Comparison of ENCODE assay signal across 16 cellular contexts in the genomic region with DNA sequence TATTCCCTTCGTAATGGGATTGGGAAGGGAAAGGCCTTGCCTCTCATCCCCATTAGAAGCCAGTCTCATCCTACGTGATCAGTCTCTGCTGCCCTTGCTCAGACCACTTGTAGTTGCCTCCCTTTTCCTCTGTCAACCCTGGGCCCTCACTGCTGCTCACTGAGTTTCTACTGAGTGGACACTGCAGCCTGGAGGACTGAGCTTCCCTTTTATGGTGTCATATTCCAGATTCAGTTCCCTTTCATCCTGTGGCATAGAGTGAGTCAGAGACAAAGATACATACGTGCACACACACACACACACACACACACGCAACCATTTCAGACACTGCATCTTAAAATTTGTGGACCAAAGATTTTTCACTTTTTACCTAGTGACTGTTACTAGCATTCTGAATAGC. TPM values are rescaled to one million over a fixed set of nuclear protein-coding genes. Genes with fewer than 3 reads are reported as not detected.
DNase-seq lines count a peak whose midpoint lies in the region; ATAC-seq and TF ChIP-seq lines count a peak whose summit lies in the region.
"Had no signal": no experiment of that assay in that cellular context is flagged by ENCODE, and none has a peak within 500 bp of the region (broad histone marks: within the 10 kb centered on the region; RNA-seq: fewer than 3 reads in every experiment).

No MANE protein-coding gene starts in this region.

- no peaks in the 10 kb centered on the region for H4K20me1 ChIP-seq in hepatocyte (ENCODE audit: insufficient read depth, poor library complexity, severe bottlenecking)

- H3K9me3 ChIP-seq in right atrium auricular region (no peaks in the 10 kb centered on the region), adrenal gland (replicated peaks in 1 of 3) (no peaks in the 10 kb centered on the region), hepatocyte (ENCODE audit: low read depth) (no peaks in the 10 kb centered on the region), upper lobe of right lung (no peaks in the 10 kb centered on the region)
- no peaks in the 10 kb centered on the region for H3K9me3 ChIP-seq in effector memory CD4-positive, alpha-beta T cell (ENCODE audit: control insufficient read depth, low read length)
- H3K9me3 ChIP-seq: BE2C, neutrophil, SJSA1 had no signal

- DNase-seq in Right ventricle myocardium superior (no peak), right atrium auricular region (ENCODE audit: low spot score) (no peak), adrenal gland (peak in 5 of 7 donors; percentile 28 to 32 (median 31)), hepatocyte (ENCODE audit: low spot score) (peak; percentile 35), upper lobe of right lung (no peak), erythroblast (lab: John Stamatoyannopoulos, UW) (no peak), GM13977 (ENCODE audit: low spot score) (no peak)
- DNase-seq in effector memory CD4-positive, alpha-beta T cell = no peak
- DNase-seq: activated naive CD4-positive, alpha-beta T cell treated with anti-CD3 and anti-CD28 coated beads for 36 hours; BE2C; H9; kidney; NCI-H446 treated with DMSO at 0.1 percent for 48 hours; stimulated activated CD4-positive, alpha-beta T cell treated with anti-CD3 and anti-CD28 coated beads, Interleukin-2, amount 100 ng/mL, for 24 hours had no signal

- no peak overlapping the region for H3K4me2 ChIP-seq in hepatocyte

- WGBS in adrenal gland, 4 donors = 63 to 77% (median 68%) methylated on average over 4 of the region's 4 CpGs
- 78% methylated on average over 4 of the region's 4 CpGs for WGBS in hepatocyte (ENCODE audit: low lambda C conversion rate, missing lambda C conversion rate)

- H3K4me3 ChIP-seq in right atrium auricular region = no peak overlapping the region
- no peak overlapping the region for H3K4me3 ChIP-seq in adrenal gland
- no peak overlapping the region for H3K4me3 ChIP-seq in hepatocyte
- no peak overlapping the region for H3K4me3 ChIP-seq in upper lobe of right lung
- no peak overlapping the region for H3K4me3 ChIP-seq in effector memory CD4-positive, alpha-beta T cell (ENCODE audit: insufficient read depth, low read depth, low read length, poor library complexity, severe bottlenecking)
- H3K4me3 ChIP-seq: SJSA1 had no signal

- peak; percentile 29 for ATAC-seq in Right ventricle myocardium superior (ENCODE audit: poor library complexity)
- peak; percentile 92 for ATAC-seq in upper lobe of right lung

- H3K9me2 ChIP-seq in hepatocyte (replicated peaks; ENCODE audit: insufficient read depth) = no peaks in the 10 kb centered on the region

- TF ChIP-seq CTCF in right atrium auricular region (IDR thresholded peaks at IDR 0.05) (no peak), adrenal gland (IDR thresholded peaks at IDR 0.05) (no peak), hepatocyte (IDR thresholded peaks at IDR 0.05; ENCODE audit: poor library complexity) (no peak), upper lobe of right lung (IDR thresholded peaks at IDR 0.05) (no peak), GM13977 (IDR thresholded peaks at IDR 0.05; ENCODE audit: extremely low read depth, insufficient read depth, missing control alignments) (no peak)

- H3K4me1 ChIP-seq in right atrium auricular region (no peaks in the 10 kb centered on the region), adrenal gland (replicated peaks in 1 of 2) (peaks cover 0 to 6% of the 10 kb centered on the region in 2 donors), hepatocyte (ENCODE audit: insufficient read depth) (peaks cover 12% of the 10 kb centered on the region), upper lobe of right lung (no peaks in the 10 kb centered on the region)
- H3K4me1 ChIP-seq in effector memory CD4-positive, alpha-beta T cell (ENCODE audit: control insufficient read depth, insufficient read depth, low read length, poor library complexity, severe bottlenecking) = no peaks in the 10 kb centered on the region
- H3K4me1 ChIP-seq: BE2C had no signal

- TF ChIP-seq POLR2A in adrenal gland (IDR thresholded peaks at IDR 0.05) (no peak), erythroblast (IDR thresholded peaks at IDR 0.05; ENCODE audit: low read length) (no peak)

- peaks cover 37% of the 10 kb centered on the region for H3K36me3 ChIP-seq in right atrium auricular region
- H3K36me3 ChIP-seq in adrenal gland (replicated peaks in 1 of 2) = peaks cover 0 to 47% of the 10 kb centered on the region in 2 donors
- no peaks in the 10 kb centered on the region for H3K36me3 ChIP-seq in hepatocyte (replicated peaks; ENCODE audit: insufficient read depth, low read depth)
- H3K36me3 ChIP-seq in upper lobe of right lung = peaks cover 88% of the 10 kb centered on the region
- peaks cover 61% of the 10 kb centered on the region for H3K36me3 ChIP-seq in effector memory CD4-positive, alpha-beta T cell (ENCODE audit: control insufficient read depth, insufficient read depth, low read length)

- no peaks in the 10 kb centered on the region for H3K27me3 ChIP-seq in right atrium auricular region
- H3K27me3 ChIP-seq in adrenal gland = no peaks in the 10 kb centered on the region
- no peaks in the 10 kb centered on the region for H3K27me3 ChIP-seq in hepatocyte
- H3K27me3 ChIP-seq in upper lobe of right lung = no peaks in the 10 kb centered on the region
- H3K27me3 ChIP-seq in effector memory CD4-positive, alpha-beta T cell (replicated peaks; ENCODE audit: control insufficient read depth, insufficient read depth, low read length, poor library complexity, severe bottlenecking) = no peaks in the 10 kb centered on the region
- H3K27me3 ChIP-seq: BE2C, neutrophil, SJSA1 had no signal

- no peaks in the 10 kb centered on the region for H3K79me2 ChIP-seq in hepatocyte

- no peak overlapping the region for H2AFZ ChIP-seq in hepatocyte

- intact Hi-C loops in Right ventricle myocardium superior (cut with DNase I) = no loop called here
- intact Hi-C loops in adrenal gland (cut with DNase I) = no loop called here
- intact Hi-C loops in upper lobe of right lung (cut with DNase I) = no loop called here

- no peak overlapping the region for H3K27ac ChIP-seq in right atrium auricular region
- H3K27ac ChIP-seq in adrenal gland = peak overlapping the region in 1 of 5 donors; percentile 31
- peak overlapping the region; percentile 38 for H3K27ac ChIP-seq in hepatocyte
- no peak overlapping the region for H3K27ac ChIP-seq in upper lobe of right lung
- H3K27ac ChIP-seq in effector memory CD4-positive, alpha-beta T cell (ENCODE audit: insufficient read depth, low read length, poor library complexity, severe bottlenecking) = no peak overlapping the region
- H3K27ac ChIP-seq: neutrophil, SJSA1 had no signal

- in situ Hi-C loops in GM13977 (cut with MboI; ENCODE audit: low pct_unique_long_range_greater_than_20kb, low sequenced_read_pairs, unreplicated experiment) = loop anchor here (25.0 kb wide), 1 partner anchor 191 kb away; the partner anchor contains the start of gene CBY2

RNA-seq across cellular contexts. Expression of gene COG3, which starts 56.6 kb away (rescaled TPM):
- total RNA-seq in Right ventricle myocardium superior (12.9 TPM), right atrium auricular region (10 to 100 TPM; 15.7 to 20.3 TPM), adrenal gland (10 to 100 TPM; 22.3 to 56.7 (median 34.0) TPM), hepatocyte (31.7 and 36.1 TPM in 2 replicates), upper lobe of right lung (26.4 TPM)
- polyA plus RNA-seq in adrenal gland (10 to 100 TPM; 21.9 to 70.1 (median 32.7) TPM), hepatocyte (19.9 and 27.3 TPM in 2 replicates)

Comparison
In these comparisons a context has a peak if more than half of its experiments do, and no peak if none do; other contexts are left out.
1. DNase-seq: peak in adrenal gland (5 of 7) and hepatocyte (single experiment); none in Right ventricle myocardium superior (single experiment), right atrium auricular region (single experiment), upper lobe of right lung (single experiment), effector memory CD4-positive, alpha-beta T cell (0 of 3), erythroblast (0 of 2) and GM13977 (single experiment).